ENCODE assay signal across 27 cellular contexts in the genomic region with DNA sequence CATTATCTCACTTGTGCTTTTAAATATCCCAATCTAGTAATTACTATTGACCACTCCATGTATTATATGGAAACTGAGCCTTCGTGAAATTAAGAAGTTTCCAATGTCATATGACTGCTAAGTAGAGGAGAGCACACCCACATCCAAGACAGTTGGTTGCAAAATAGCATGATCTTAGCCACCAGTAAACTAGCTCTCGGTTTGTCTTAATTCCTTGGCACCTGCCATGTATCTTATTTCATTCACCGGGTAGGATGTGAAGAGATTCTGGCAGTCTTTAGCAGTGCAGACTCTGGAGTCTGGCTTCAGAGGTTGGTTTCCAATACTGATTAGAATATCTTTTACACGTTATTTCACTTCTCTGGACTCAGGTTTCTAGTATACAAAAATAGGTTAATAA.
"Had no signal": no experiment of that assay in that cellular context is flagged by ENCODE, and none has a peak within 500 bp of the region (broad histone marks: within the 10 kb centered on the region; RNA-seq: fewer than 3 reads in every experiment).

No MANE protein-coding gene starts in this region.

- DNase-seq: heart left ventricle; hypothalamus; immature natural killer cell; kidney; lower lobe of right lung; mammary epithelial cell; mesenchymal stem cell; naive B cell; natural killer cell; nephron progenitor cell; occipital lobe; small intestine; spleen; stimulated activated CD4-positive, alpha-beta T cell treated with anti-CD3 and anti-CD28 coated beads, Interleukin-4, amount 100 ng/mL, for 24 hours; stimulated activated naive CD4-positive, alpha-beta T cell; tibial artery; trophoblast cell; upper lobe of right lung; uterus had no signal

- H3K9me3 ChIP-seq: heart left ventricle, lower lobe of right lung, neutrophil, right atrium auricular region, spleen, suprapubic skin, thoracic aorta, tibial artery, upper lobe of right lung, uterus had no signal

- H3K4me1 ChIP-seq: heart left ventricle, lower lobe of right lung, neural progenitor cell, parathyroid adenoma, right atrium auricular region, spleen, suprapubic skin, tibial artery, upper lobe of right lung, uterus had no signal

- H3K27me3 ChIP-seq: heart left ventricle, neural progenitor cell, neutrophil, right atrium auricular region, spleen, suprapubic skin, tibial artery, upper lobe of right lung, uterus had no signal

- H3K4me3 ChIP-seq: heart left ventricle, lower lobe of right lung, neural progenitor cell, right atrium auricular region, spleen, suprapubic skin, thoracic aorta, tibial artery, upper lobe of right lung, uterus had no signal

- H3K27ac ChIP-seq: heart left ventricle, lower lobe of right lung, neural progenitor cell, neutrophil, parathyroid adenoma, right atrium auricular region, spleen, suprapubic skin, thoracic aorta, tibial artery, upper lobe of right lung, uterus had no signal

- ATAC-seq: lower lobe of right lung; natural killer cell; sciatic nerve; stimulated activated effector memory CD8-positive, alpha-beta T cell treated with anti-CD3 and anti-CD28 coated beads, Interleukin-12 subunit alpha, Interleukin-12 subunit beta, amount 100 ng/mL, for 72 hours; upper lobe of right lung had no signal

- H3K36me3 ChIP-seq: lower lobe of right lung, neural progenitor cell, neutrophil, spleen, upper lobe of right lung, uterus had no signal
